2 cellular contexts compared by ENCODE assay signal in the genomic region with DNA sequence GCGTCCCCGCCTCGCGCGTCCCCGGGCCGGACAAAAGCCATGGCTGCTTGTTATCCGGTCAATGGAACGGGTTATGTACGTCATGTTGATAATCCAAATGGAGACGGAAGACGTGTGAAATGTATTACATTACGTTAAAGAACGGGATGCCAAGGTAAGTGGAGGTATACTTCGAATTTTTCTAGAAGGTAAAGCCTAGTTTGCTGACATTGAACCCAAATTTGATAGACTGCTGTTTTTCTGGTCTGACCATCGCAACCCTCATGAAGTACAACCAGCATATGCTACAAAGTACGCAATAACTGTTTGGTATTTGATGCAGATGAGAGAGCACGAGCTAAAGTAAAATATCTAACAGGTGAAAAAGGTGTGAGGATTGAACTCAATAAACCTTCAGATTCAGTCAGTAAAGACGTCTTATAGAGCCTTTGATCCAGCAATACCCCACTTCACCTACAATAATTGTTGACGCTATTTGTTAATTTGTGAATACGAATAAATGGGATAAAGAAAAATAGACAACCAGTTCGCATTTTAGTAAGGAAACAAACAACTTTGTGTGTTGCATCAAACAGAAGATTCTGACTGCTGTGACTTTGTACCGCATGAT.
TF ChIP-seq lines count a peak whose summit lies in the region.

No MANE protein-coding gene starts in this region.

TF ChIP-seq in SK-N-SH, 30 proteins besides CTCF, POLR2A, EP300 and RAD21:
- TF ChIP-seq GABPA (IDR thresholded peaks at IDR 0.05; ENCODE audit: low read depth) = no peak
- TF ChIP-seq POLR2AphosphoS5 (IDR thresholded peaks at IDR 0.05; ENCODE audit: low read depth, low read length) = no peak
- TF ChIP-seq RFX5 (IDR thresholded peaks at IDR 0.05; ENCODE audit: low read length) = no peak
- TF ChIP-seq SMC3 (IDR thresholded peaks at IDR 0.05; ENCODE audit: low read depth, low read length) = no peak
- TF ChIP-seq, protein P1, sequence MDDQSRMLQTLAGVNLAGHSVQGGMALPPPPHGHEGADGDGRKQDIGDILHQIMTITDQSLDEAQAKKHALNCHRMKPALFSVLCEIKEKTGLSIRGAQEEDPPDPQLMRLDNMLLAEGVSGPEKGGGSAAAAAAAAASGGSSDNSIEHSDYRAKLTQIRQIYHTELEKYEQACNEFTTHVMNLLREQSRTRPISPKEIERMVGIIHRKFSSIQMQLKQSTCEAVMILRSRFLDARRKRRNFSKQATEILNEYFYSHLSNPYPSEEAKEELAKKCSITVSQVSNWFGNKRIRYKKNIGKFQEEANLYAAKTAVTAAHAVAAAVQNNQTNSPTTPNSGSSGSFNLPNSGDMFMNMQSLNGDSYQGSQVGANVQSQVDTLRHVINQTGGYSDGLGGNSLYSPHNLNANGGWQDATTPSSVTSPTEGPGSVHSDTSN (IDR thresholded peaks at IDR 0.05) = no peak
- no peak for TF ChIP-seq TAF1 (IDR thresholded peaks at IDR 0.05; ENCODE audit: borderline replicate concordance, low read depth, low read length)
- TF ChIP-seq GATA2 (CRISPR knock-in tag; IDR thresholded peaks at IDR 0.05) = no peak
- no peak for TF ChIP-seq NRF1 (IDR thresholded peaks at IDR 0.05; ENCODE audit: low read depth, low read length)
- no peak for TF ChIP-seq IRF3 (IDR thresholded peaks at IDR 0.05; ENCODE audit: low read depth, low read length)
- TF ChIP-seq YY1 (IDR thresholded peaks at IDR 0.05; ENCODE audit: low read depth) = no peak
- TF ChIP-seq JUND (IDR thresholded peaks at IDR 0.05) = no peak
- TF ChIP-seq NFIC (IDR thresholded peaks at IDR 0.05; ENCODE audit: borderline replicate concordance) = no peak
- TF ChIP-seq MEF2A (IDR thresholded peaks at IDR 0.05; ENCODE audit: borderline replicate concordance, low read depth) = no peak
- no peak for TF ChIP-seq ELF1 (IDR thresholded peaks at IDR 0.05)
- TF ChIP-seq FOXJ3 (CRISPR knock-in tag; IDR thresholded peaks at IDR 0.05) = no peak
- TF ChIP-seq REST (IDR thresholded peaks at IDR 0.05; ENCODE audit: low read depth, low read length) = no peak
- TF ChIP-seq MAX (IDR thresholded peaks at IDR 0.05; ENCODE audit: low read depth) = no peak
- TF ChIP-seq, protein P2, sequence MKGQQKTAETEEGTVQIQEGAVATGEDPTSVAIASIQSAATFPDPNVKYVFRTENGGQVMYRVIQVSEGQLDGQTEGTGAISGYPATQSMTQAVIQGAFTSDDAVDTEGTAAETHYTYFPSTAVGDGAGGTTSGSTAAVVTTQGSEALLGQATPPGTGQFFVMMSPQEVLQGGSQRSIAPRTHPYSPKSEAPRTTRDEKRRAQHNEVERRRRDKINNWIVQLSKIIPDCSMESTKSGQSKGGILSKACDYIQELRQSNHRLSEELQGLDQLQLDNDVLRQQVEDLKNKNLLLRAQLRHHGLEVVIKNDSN (IDR thresholded peaks at IDR 0.05; ENCODE audit: borderline replicate concordance, low read depth) = no peak
TF ChIP-seq in SK-N-SH: peak in this region for 0.

TF ChIP-seq in SK-N-SH treated with all-trans-retinoic acid at 6 μM for 48 hours, 23 proteins besides CTCF, POLR2A, EP300 and RAD21:
- TF ChIP-seq, protein P3, sequence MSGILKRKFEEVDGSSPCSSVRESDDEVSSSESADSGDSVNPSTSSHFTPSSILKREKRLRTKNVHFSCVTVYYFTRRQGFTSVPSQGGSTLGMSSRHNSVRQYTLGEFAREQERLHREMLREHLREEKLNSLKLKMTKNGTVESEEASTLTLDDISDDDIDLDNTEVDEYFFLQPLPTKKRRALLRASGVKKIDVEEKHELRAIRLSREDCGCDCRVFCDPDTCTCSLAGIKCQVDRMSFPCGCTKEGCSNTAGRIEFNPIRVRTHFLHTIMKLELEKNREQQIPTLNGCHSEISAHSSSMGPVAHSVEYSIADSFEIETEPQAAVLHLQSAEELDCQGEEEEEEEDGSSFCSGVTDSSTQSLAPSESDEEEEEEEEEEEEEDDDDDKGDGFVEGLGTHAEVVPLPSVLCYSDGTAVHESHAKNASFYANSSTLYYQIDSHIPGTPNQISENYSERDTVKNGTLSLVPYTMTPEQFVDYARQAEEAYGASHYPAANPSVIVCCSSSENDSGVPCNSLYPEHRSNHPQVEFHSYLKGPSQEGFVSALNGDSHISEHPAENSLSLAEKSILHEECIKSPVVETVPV (CRISPR knock-in tag; IDR thresholded peaks at IDR 0.05) = no peak
- TF ChIP-seq PPARA (CRISPR knock-in tag; IDR thresholded peaks at IDR 0.05; ENCODE audit: borderline replicate concordance) = no peak
- TF ChIP-seq, protein P4, sequence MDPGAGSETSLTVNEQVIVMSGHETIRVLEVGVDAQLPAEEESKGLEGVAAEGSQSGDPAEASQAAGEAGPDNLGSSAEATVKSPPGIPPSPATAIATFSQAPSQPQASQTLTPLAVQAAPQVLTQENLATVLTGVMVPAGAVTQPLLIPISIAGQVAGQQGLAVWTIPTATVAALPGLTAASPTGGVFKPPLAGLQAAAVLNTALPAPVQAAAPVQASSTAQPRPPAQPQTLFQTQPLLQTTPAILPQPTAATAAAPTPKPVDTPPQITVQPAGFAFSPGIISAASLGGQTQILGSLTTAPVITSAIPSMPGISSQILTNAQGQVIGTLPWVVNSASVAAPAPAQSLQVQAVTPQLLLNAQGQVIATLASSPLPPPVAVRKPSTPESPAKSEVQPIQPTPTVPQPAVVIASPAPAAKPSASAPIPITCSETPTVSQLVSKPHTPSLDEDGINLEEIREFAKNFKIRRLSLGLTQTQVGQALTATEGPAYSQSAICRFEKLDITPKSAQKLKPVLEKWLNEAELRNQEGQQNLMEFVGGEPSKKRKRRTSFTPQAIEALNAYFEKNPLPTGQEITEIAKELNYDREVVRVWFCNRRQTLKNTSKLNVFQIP (CRISPR knock-in tag; IDR thresholded peaks at IDR 0.05; ENCODE audit: borderline replicate concordance, low read depth) = no peak
- TF ChIP-seq ZFP3 (CRISPR knock-in tag; IDR thresholded peaks at IDR 0.05) = no peak
- TF ChIP-seq, protein P5, sequence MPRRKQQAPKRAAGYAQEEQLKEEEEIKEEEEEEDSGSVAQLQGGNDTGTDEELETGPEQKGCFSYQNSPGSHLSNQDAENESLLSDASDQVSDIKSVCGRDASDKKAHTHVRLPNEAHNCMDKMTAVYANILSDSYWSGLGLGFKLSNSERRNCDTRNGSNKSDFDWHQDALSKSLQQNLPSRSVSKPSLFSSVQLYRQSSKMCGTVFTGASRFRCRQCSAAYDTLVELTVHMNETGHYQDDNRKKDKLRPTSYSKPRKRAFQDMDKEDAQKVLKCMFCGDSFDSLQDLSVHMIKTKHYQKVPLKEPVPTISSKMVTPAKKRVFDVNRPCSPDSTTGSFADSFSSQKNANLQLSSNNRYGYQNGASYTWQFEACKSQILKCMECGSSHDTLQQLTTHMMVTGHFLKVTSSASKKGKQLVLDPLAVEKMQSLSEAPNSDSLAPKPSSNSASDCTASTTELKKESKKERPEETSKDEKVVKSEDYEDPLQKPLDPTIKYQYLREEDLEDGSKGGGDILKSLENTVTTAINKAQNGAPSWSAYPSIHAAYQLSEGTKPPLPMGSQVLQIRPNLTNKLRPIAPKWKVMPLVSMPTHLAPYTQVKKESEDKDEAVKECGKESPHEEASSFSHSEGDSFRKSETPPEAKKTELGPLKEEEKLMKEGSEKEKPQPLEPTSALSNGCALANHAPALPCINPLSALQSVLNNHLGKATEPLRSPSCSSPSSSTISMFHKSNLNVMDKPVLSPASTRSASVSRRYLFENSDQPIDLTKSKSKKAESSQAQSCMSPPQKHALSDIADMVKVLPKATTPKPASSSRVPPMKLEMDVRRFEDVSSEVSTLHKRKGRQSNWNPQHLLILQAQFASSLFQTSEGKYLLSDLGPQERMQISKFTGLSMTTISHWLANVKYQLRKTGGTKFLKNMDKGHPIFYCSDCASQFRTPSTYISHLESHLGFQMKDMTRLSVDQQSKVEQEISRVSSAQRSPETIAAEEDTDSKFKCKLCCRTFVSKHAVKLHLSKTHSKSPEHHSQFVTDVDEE (CRISPR knock-in tag; IDR thresholded peaks at IDR 0.05) = no peak
- TF ChIP-seq SNAI2 (CRISPR knock-in tag; IDR thresholded peaks at IDR 0.05) = no peak
- TF ChIP-seq TCF4 (CRISPR knock-in tag; IDR thresholded peaks at IDR 0.05; ENCODE audit: borderline replicate concordance) = no peak
- TF ChIP-seq BACH2 (CRISPR knock-in tag; IDR thresholded peaks at IDR 0.05; ENCODE audit: borderline replicate concordance) = no peak
- TF ChIP-seq CREB5 (CRISPR knock-in tag; IDR thresholded peaks at IDR 0.05; ENCODE audit: low read depth) = no peak
- no peak for TF ChIP-seq ZC3H10 (CRISPR knock-in tag; IDR thresholded peaks at IDR 0.05)
- TF ChIP-seq ISL1 (CRISPR knock-in tag; IDR thresholded peaks at IDR 0.05) = no peak
- no peak for TF ChIP-seq ZNF565 (CRISPR knock-in tag; conservative IDR thresholded peaks at IDR 0.05; ENCODE audit: low read depth)
- TF ChIP-seq ZNF8 (CRISPR knock-in tag; IDR thresholded peaks at IDR 0.05) = no peak
- TF ChIP-seq OSR1 (CRISPR knock-in tag; IDR thresholded peaks at IDR 0.05) = no peak
TF ChIP-seq in SK-N-SH treated with all-trans-retinoic acid at 6 μM for 48 hours: peak in this region for 0.
